Comparison of ENCODE assay signal across 13 cellular contexts in genomic region chr2:160474891-160475795, GRCh38. TPM values are rescaled to one million over a fixed set of nuclear protein-coding genes. Genes with fewer than 3 reads are reported as not detected.
DNase-seq lines count a peak whose midpoint lies in the region; ATAC-seq and TF ChIP-seq lines count a peak whose summit lies in the region.
"Had no signal": no experiment of that assay in that cellular context is flagged by ENCODE, and none has a peak within 500 bp of the region (broad histone marks: within the 10 kb centered on the region; RNA-seq: fewer than 3 reads in every experiment).

No MANE protein-coding gene starts in this region.

- no peaks in the 10 kb centered on the region for H3K27me3 ChIP-seq in foreskin keratinocyte

- H3K4me3 Mint-ChIP-seq in activated T-cell treated with anti-CD3 and anti-CD28 coated beads, Interleukin-2, amount 50 U/mL, for 4 hours, result peak overlapping the region; percentile 69
- peak overlapping the region; percentile 48 for H3K4me3 Mint-ChIP-seq in stimulated activated effector memory CD8-positive, alpha-beta T cell treated with anti-CD3 and anti-CD28 coated beads, Interleukin-12 subunit alpha, Interleukin-12 subunit beta, amount 100 ng/mL, for 72 hours
- H3K4me3 Mint-ChIP-seq: brain had no signal

- H3K36me3 ChIP-seq in SK-N-MC (ENCODE audit: insufficient read depth, low read length), result no peaks in the 10 kb centered on the region

- peaks cover 19% of the 10 kb centered on the region for H3K4me1 ChIP-seq in foreskin keratinocyte

- no peaks in the 10 kb centered on the region for H3K9me3 ChIP-seq in SK-N-MC (ENCODE audit: low read depth, low read length)
- H3K9me3 ChIP-seq: mucosa of descending colon had no signal

- peaks cover 68% of the 10 kb centered on the region for H3K4me1 Mint-ChIP-seq in activated T-cell treated with anti-CD3 and anti-CD28 coated beads, Interleukin-2, amount 50 U/mL, for 4 hours (ENCODE audit: low read depth)
- H3K4me1 Mint-ChIP-seq in stimulated activated effector memory CD8-positive, alpha-beta T cell treated with anti-CD3 and anti-CD28 coated beads, Interleukin-12 subunit alpha, Interleukin-12 subunit beta, amount 100 ng/mL, for 72 hours, result peaks cover 40% of the 10 kb centered on the region

- peak overlapping the region; percentile 94 for H3K27ac Mint-ChIP-seq in stimulated activated effector memory CD8-positive, alpha-beta T cell treated with anti-CD3 and anti-CD28 coated beads, Interleukin-12 subunit alpha, Interleukin-12 subunit beta, amount 100 ng/mL, for 72 hours
- H3K27ac Mint-ChIP-seq: brain had no signal

- no peak overlapping the region for H3K4me3 ChIP-seq in SK-N-MC
- H3K4me3 ChIP-seq: mucosa of descending colon had no signal

- H3K9ac ChIP-seq in SK-N-MC (ENCODE audit: insufficient read length), result no peak overlapping the region

- no peak for DNase-seq in activated T-cell treated with anti-CD3 and anti-CD28 coated beads, Interleukin-2, amount 50 U/mL, for 4 hours
- no peak for DNase-seq in activated T-cell treated with anti-CD3 and anti-CD28 coated beads, Interleukin-2, amount 50 U/mL, for 1 hour
- DNase-seq in SK-N-MC (ENCODE audit: low read depth, low spot score) (no peak), foreskin keratinocyte (no peak), SHP77 (lab: John Stamatoyannopoulos, UW) (no peak)
- DNase-seq in stimulated activated effector memory CD8-positive, alpha-beta T cell treated with anti-CD3 and anti-CD28 coated beads, Interleukin-12 subunit alpha, Interleukin-12 subunit beta, amount 100 ng/mL, for 72 hours (ENCODE audit: low spot score in 2 of 2), result no peak
- DNase-seq: activated CD8-positive, alpha-beta memory T cell treated with anti-CD3 and anti-CD28 coated beads, Interleukin-2, amount 50 U/mL, for 4 hours; DMS79; mucosa of descending colon; NCI-H2081 had no signal

- H3K9me3 Mint-ChIP-seq in activated T-cell treated with anti-CD3 and anti-CD28 coated beads, Interleukin-2, amount 50 U/mL, for 4 hours, result no peaks in the 10 kb centered on the region
- no peaks in the 10 kb centered on the region for H3K9me3 Mint-ChIP-seq in stimulated activated effector memory CD8-positive, alpha-beta T cell treated with anti-CD3 and anti-CD28 coated beads, Interleukin-12 subunit alpha, Interleukin-12 subunit beta, amount 100 ng/mL, for 72 hours
- H3K9me3 Mint-ChIP-seq: brain had no signal

- H3K27me3 Mint-ChIP-seq in activated T-cell treated with anti-CD3 and anti-CD28 coated beads, Interleukin-2, amount 50 U/mL, for 4 hours (ENCODE audit: low read depth), result no peaks in the 10 kb centered on the region

- TF ChIP-seq CTCF in foreskin keratinocyte (conservative IDR thresholded peaks at IDR 0.05), result no peak

- peaks cover 6% of the 10 kb centered on the region for H3K36me3 Mint-ChIP-seq in activated T-cell treated with anti-CD3 and anti-CD28 coated beads, Interleukin-2, amount 50 U/mL, for 4 hours (ENCODE audit: insufficient read depth)
- peaks cover 18% of the 10 kb centered on the region for H3K36me3 Mint-ChIP-seq in stimulated activated effector memory CD8-positive, alpha-beta T cell treated with anti-CD3 and anti-CD28 coated beads, Interleukin-12 subunit alpha, Interleukin-12 subunit beta, amount 100 ng/mL, for 72 hours
- H3K36me3 Mint-ChIP-seq: brain had no signal

- H3K27ac ChIP-seq in SK-N-MC (0 out of 2 replicates have a peak overlapping the region, but pooled peaks have one; percentile 65), foreskin keratinocyte (peak overlapping the region; percentile 42)

- ATAC-seq in activated T-cell treated with anti-CD3 and anti-CD28 coated beads, Interleukin-2, amount 50 U/mL, for 4 hours, result no peak
- no peak for ATAC-seq in foreskin keratinocyte
- peak; percentile 39 for ATAC-seq in stimulated activated effector memory CD8-positive, alpha-beta T cell treated with anti-CD3 and anti-CD28 coated beads, Interleukin-12 subunit alpha, Interleukin-12 subunit beta, amount 100 ng/mL, for 72 hours
- no peak for ATAC-seq in HG03354 (IDR thresholded peaks at IDR 0.05; ENCODE audit: poor library complexity, severe bottlenecking, unreplicated experiment)
- ATAC-seq in GM21515 (IDR thresholded peaks at IDR 0.05; ENCODE audit: unreplicated experiment), result no peak
- ATAC-seq: mucosa of descending colon had no signal

RNA-seq across cellular contexts. Expression of gene RBMS1, which starts 18.5 kb away (rescaled TPM):
- 10 to 100 TPM; 47.1 to 63.4 (median 56.3) TPM for total RNA-seq in activated T-cell treated with anti-CD3 and anti-CD28 coated beads, Interleukin-2, amount 50 U/mL, for 4 hours
- 65.0 and 67.4 TPM in 2 replicates for total RNA-seq in foreskin keratinocyte
- 18.6 and 20.6 TPM in 2 replicates for polyA plus RNA-seq in foreskin keratinocyte
